In genomic region chr6:163777379-163777686, GRCh38 we compare ENCODE assay signal across 1 cellular context.
TF ChIP-seq lines count a peak whose summit lies in the region.

No MANE protein-coding gene starts in this region.

TF ChIP-seq in K562, 482 proteins besides CTCF, POLR2A, EP300 and RAD21 (continued from another document and continues in another):
- TF ChIP-seq RERE (CRISPR knock-in tag; IDR thresholded peaks at IDR 0.05; ENCODE audit: borderline replicate concordance), result no peak
- peak; percentile 72 to 93; a peak in 3 of 4 replicates for TF ChIP-seq HDAC1 (IDR thresholded peaks at IDR 0.05)
- TF ChIP-seq MNT (conservative IDR thresholded peaks at IDR 0.05), result peak; percentile 66 to 87
- TF ChIP-seq KLF1 (tag; IDR thresholded peaks at IDR 0.05), result peak; percentile 78; the same call in 1 of the 2 replicates
- TF ChIP-seq MLLT1 (IDR thresholded peaks at IDR 0.05), result peak in 1 of 2 experiments; percentile 60; a peak in 1 of 4 replicates
- TF ChIP-seq KLF10 (CRISPR knock-in tag; IDR thresholded peaks at IDR 0.05), result no peak
- peak; percentile 35 for TF ChIP-seq DACH1 (IDR thresholded peaks at IDR 0.05; ENCODE audit: partially characterized antibody)
- no peak for TF ChIP-seq LARP7 (IDR thresholded peaks at IDR 0.05)
- TF ChIP-seq SMC3 (conservative IDR thresholded peaks at IDR 0.05; ENCODE audit: insufficient read depth, low read depth, low read length), result no peak
- TF ChIP-seq RHOXF2B (CRISPR knock-in tag; conservative IDR thresholded peaks at IDR 0.05), result no peak
- 0 out of 2 replicates have a peak, but pooled peaks have one; percentile 51 for TF ChIP-seq PYGO2 (tag; IDR thresholded peaks at IDR 0.05)
- TF ChIP-seq ATF1 (CRISPR knock-in tag; IDR thresholded peaks at IDR 0.05), result no peak
- peak; percentile 79 for TF ChIP-seq ATF1 (tag; IDR thresholded peaks at IDR 0.05)
- no peak for TF ChIP-seq MCM2 (IDR thresholded peaks at IDR 0.05; ENCODE audit: low read depth)
- no peak for TF ChIP-seq ZNF780A (CRISPR knock-in tag; IDR thresholded peaks at IDR 0.05)
- TF ChIP-seq ZNF766 (CRISPR knock-in tag; conservative IDR thresholded peaks at IDR 0.05), result peak; percentile 95
- no peak for TF ChIP-seq MXD1 (CRISPR knock-in tag; IDR thresholded peaks at IDR 0.05; ENCODE audit: borderline replicate concordance, poor library complexity, severe bottlenecking)
- peak; percentile 83 for TF ChIP-seq BHLHE40 (IDR thresholded peaks at IDR 0.05; ENCODE audit: low read length)
- TF ChIP-seq ZBTB2 (IDR thresholded peaks at IDR 0.05), result no peak; the same call in 1 of the 2 replicates
- TF ChIP-seq PHB2 (IDR thresholded peaks at IDR 0.05; ENCODE audit: low read depth), result peak; percentile 99
- TF ChIP-seq EHMT2 (IDR thresholded peaks at IDR 0.05), result peak; percentile 5; the same call in 1 of the 2 replicates
- peak; percentile 87 for TF ChIP-seq CREB3 (tag; conservative IDR thresholded peaks at IDR 0.05; ENCODE audit: low read depth)
- TF ChIP-seq MITF (IDR thresholded peaks at IDR 0.05), result peak; percentile 85; the same call in 1 of the 2 replicates
- peak; percentile 37; the same call in 1 of the 2 replicates for TF ChIP-seq BACH1 (tag; IDR thresholded peaks at IDR 0.05)
- TF ChIP-seq ZNF431 (CRISPR knock-in tag; IDR thresholded peaks at IDR 0.05), result peak; percentile 34; the same call in 1 of the 2 replicates
- TF ChIP-seq BRD4 (IDR thresholded peaks at IDR 0.05), result no peak
- peak in 1 of 2 experiments; percentile 83; a peak in 1 of 4 replicates for TF ChIP-seq SRF (CRISPR knock-in tag; IDR thresholded peaks at IDR 0.05)
- TF ChIP-seq ZNF592 (IDR thresholded peaks at IDR 0.05), result 0 out of 2 replicates have a peak, but pooled peaks have one; percentile 18
- TF ChIP-seq THRA (IDR thresholded peaks at IDR 0.05), result no peak
- TF ChIP-seq ZBTB9 (CRISPR knock-in tag; IDR thresholded peaks at IDR 0.05), result peak; percentile 81; the same call in 1 of the 2 replicates
- TF ChIP-seq KAT8 (IDR thresholded peaks at IDR 0.05; ENCODE audit: low read depth), result no peak
- TF ChIP-seq MTA1 (IDR thresholded peaks at IDR 0.05; ENCODE audit: borderline replicate concordance), result peak; percentile 79
- TF ChIP-seq TEAD4 (IDR thresholded peaks at IDR 0.05; ENCODE audit: low read length), result peak; percentile 100
- no peak for TF ChIP-seq TEAD4 (CRISPR knock-in tag; IDR thresholded peaks at IDR 0.05; ENCODE audit: borderline replicate concordance)
- no peak for TF ChIP-seq MBD1 (CRISPR knock-in tag; IDR thresholded peaks at IDR 0.05)
- no peak for TF ChIP-seq ZNF184 (CRISPR knock-in tag; IDR thresholded peaks at IDR 0.05)
